ENCODE assay signal across 8 cellular contexts in genomic region chr14:23567186-23568020, GRCh38. TPM values are rescaled to one million over a fixed set of nuclear protein-coding genes. Genes with fewer than 3 reads are reported as not detected.
DNase-seq lines count a peak whose midpoint lies in the region; ATAC-seq and TF ChIP-seq lines count a peak whose summit lies in the region.

Gene AP1G2, minus strand, starts transcription at chr14:23567791. Its CDS starts 477 bp downstream, at chr14:23567314.

- H3K27ac ChIP-seq in BLaER1 (peak within 1 kb of the TSS; percentile 78), dorsolateral prefrontal cortex (peak within 1 kb of the TSS; percentile 14 to 94 (median 83))

- intact Hi-C loops in dorsolateral prefrontal cortex (cut with DNase I) = no loop called here
- intact Hi-C loops in lower leg skin (cut with DNase I; ENCODE audit: low total_unique reads) = no loop called here

- H3K4me2 ChIP-seq in BLaER1 = peak within 1 kb of the TSS; percentile 95

- H3K27me3 ChIP-seq in BLaER1 = no peaks in the 10 kb centered on the region
- no peaks in the 10 kb centered on the region for H3K27me3 ChIP-seq in dorsolateral prefrontal cortex

- peak within 1 kb of the TSS; percentile 77 for H3K9ac ChIP-seq in BLaER1

- DNase-seq in NCI-H748 treated with DMSO at 0.1 percent for 48 hours (lab: John Stamatoyannopoulos, UW) = peak; percentile 79
- peak; percentile 81 to 82 for DNase-seq in activated CD4-positive, alpha-beta T cell treated with anti-CD3 and anti-CD28 coated beads, Interleukin-2, amount 50 U/mL, for 4 hours
- peak in 8 of 10 donors; percentile 60 to 81 (median 71) for DNase-seq in dorsolateral prefrontal cortex
- DNase-seq in lower leg skin (ENCODE audit: low spot score in 2 of 2) = peak; percentile 90 to 97
- peak; percentile 71 to 83 (median 73) for DNase-seq in stimulated activated CD4-positive, alpha-beta T cell treated with anti-CD3 and anti-CD28 coated beads, TNF-alpha, amount 100 ng/mL, for 4 hours (ENCODE audit: low read depth in 3 of 3)

- peaks cover 41% of the 10 kb centered on the region for H3K36me3 ChIP-seq in BLaER1

- peaks cover 21% of the 10 kb centered on the region for H4K20me1 ChIP-seq in BLaER1

- peaks cover 54% of the 10 kb centered on the region for H3K4me1 ChIP-seq in BLaER1

- TF ChIP-seq POLR2A in lower leg skin (IDR thresholded peaks at IDR 0.05) = peak in 1 of 2 donors; percentile 10

- H3K4me3 ChIP-seq in BLaER1 (peak within 1 kb of the TSS; percentile 74), dorsolateral prefrontal cortex (peak within 1 kb of the TSS; percentile 34 to 81 (median 71)), lower leg skin (ENCODE audit: low read depth, poor library complexity, severe bottlenecking) (peak within 1 kb of the TSS; percentile 46)

- 1% methylated on average over 52 to 53 of the region's 53 CpGs for WGBS in lower leg skin, 2 donors

- TF ChIP-seq CTCF in dorsolateral prefrontal cortex (IDR thresholded peaks at IDR 0.05 in 54 of 56, conservative IDR thresholded peaks at IDR 0.05 in 2 of 56; ENCODE audit: low read depth in 1 of 56, partially characterized antibody in 56 of 56) (peak in 9 of 56 donors; percentile 4 to 15 (median 8)), lower leg skin (IDR thresholded peaks at IDR 0.05) (peak in 1 of 3 donors; percentile 31)

- no peaks in the 10 kb centered on the region for H3K9me3 ChIP-seq in BLaER1

- peak; percentile 90 for ATAC-seq in GM19324 (IDR thresholded peaks at IDR 0.05; ENCODE audit: low FRiP score, unreplicated experiment)
- peak; percentile 89 for ATAC-seq in HG03460 (IDR thresholded peaks at IDR 0.05; ENCODE audit: unreplicated experiment)

RNA-seq across cellular contexts. Expression of gene AP1G2, which starts in this region (rescaled TPM):
- total RNA-seq in dorsolateral prefrontal cortex (100 to 1,000 TPM in 99 of 120 experiments, 10 to 100 TPM in 21; 48.8 to 291 (median 147) TPM), lower leg skin (100 to 1,000 TPM; 113 to 206 (median 141) TPM)

Comparison
In these comparisons a context has a peak if more than half of its experiments do, and no peak if none do; other contexts are left out.
1. Peak in every context shown above with its lines: DNase-seq, ATAC-seq, H3K4me3 ChIP-seq and H3K27ac ChIP-seq.